8 cellular contexts compared by ENCODE assay signal in genomic region chrX:39445336-39445735, GRCh38.
DNase-seq lines count a peak whose midpoint lies in the region; ATAC-seq and TF ChIP-seq lines count a peak whose summit lies in the region.

No MANE protein-coding gene starts in this region.

- no peak overlapping the region for H3K9ac ChIP-seq in Loucy (ENCODE audit: low read depth, low read length, poor library complexity, severe bottlenecking)

- H3K27me3 Mint-ChIP-seq in CD4-positive, alpha-beta memory T cell = no peaks in the 10 kb centered on the region
- no peaks in the 10 kb centered on the region for H3K27me3 Mint-ChIP-seq in activated T-cell treated with anti-CD3 and anti-CD28 coated beads, Interleukin-2, amount 50 U/mL, for 4 hours (ENCODE audit: low read depth)

- H3K4me1 ChIP-seq in CD4-positive, alpha-beta memory T cell (ENCODE audit: insufficient read depth, low read length) = peaks cover 4% of the 10 kb centered on the region
- peaks cover 26% of the 10 kb centered on the region for H3K4me1 ChIP-seq in Loucy (ENCODE audit: insufficient read depth, low read length, poor library complexity, severe bottlenecking)
- H3K4me1 ChIP-seq in uterus = no peaks in the 10 kb centered on the region

- POLR2A ChIA-PET in CD4-positive, alpha-beta memory T cell (lab: Charles Lee; ENCODE audit: partially characterized antibody) = no interaction called here

- no peaks in the 10 kb centered on the region for H4K20me1 ChIP-seq in Loucy (ENCODE audit: insufficient read depth, low read length, poor library complexity, severe bottlenecking)

- no peaks in the 10 kb centered on the region for H3K9me3 ChIP-seq in CD4-positive, alpha-beta memory T cell (ENCODE audit: control insufficient read depth in 1 of 2, low read length in 2 of 2)
- H3K9me3 ChIP-seq in Loucy (ENCODE audit: insufficient read depth, low read depth, low read length) (no peaks in the 10 kb centered on the region), uterus (no peaks in the 10 kb centered on the region)

- no peaks in the 10 kb centered on the region for H3K36me3 ChIP-seq in CD4-positive, alpha-beta memory T cell (ENCODE audit: insufficient read depth, low read length)
- H3K36me3 ChIP-seq in Loucy (ENCODE audit: insufficient read depth, low read length) (no peaks in the 10 kb centered on the region), uterus (no peaks in the 10 kb centered on the region)

- H3K27me3 ChIP-seq in CD4-positive, alpha-beta memory T cell (ENCODE audit: insufficient read depth, low read length) = no peaks in the 10 kb centered on the region
- H3K27me3 ChIP-seq in Loucy (ENCODE audit: insufficient read depth, low read length, poor library complexity, severe bottlenecking) (no peaks in the 10 kb centered on the region), uterus (no peaks in the 10 kb centered on the region)

- H3F3A ChIP-seq in Loucy (ENCODE audit: low read depth) = no peaks in the 10 kb centered on the region

- H3K4me2 ChIP-seq in Loucy (ENCODE audit: low read depth, low read length, poor library complexity, severe bottlenecking) = no peak overlapping the region

- H3K79me2 ChIP-seq in Loucy (ENCODE audit: insufficient read depth, low read length) = no peaks in the 10 kb centered on the region

- peak; percentile 12 to 38 (median 18) for DNase-seq in CD4-positive, alpha-beta memory T cell
- peak; percentile 50 for DNase-seq in activated T-cell treated with anti-CD3 and anti-CD28 coated beads, Interleukin-2, amount 50 U/mL, for 4 hours
- DNase-seq in medulla oblongata (ENCODE audit: extremely low spot score) (peak; percentile 2), uterus (no peak), middle frontal gyrus (ENCODE audit: extremely low spot score, low spot score) (no peak)

- H3K4me1 Mint-ChIP-seq in CD4-positive, alpha-beta memory T cell = peaks cover 2 to 10% (median 8%) of the 10 kb centered on the region in 4 donors
- peaks cover 42% of the 10 kb centered on the region for H3K4me1 Mint-ChIP-seq in activated T-cell treated with anti-CD3 and anti-CD28 coated beads, Interleukin-2, amount 50 U/mL, for 4 hours (ENCODE audit: low read depth)

- no peaks in the 10 kb centered on the region for H3K9me2 ChIP-seq in Loucy (replicated peaks; ENCODE audit: low read depth, low read length)

- no peak overlapping the region for H3K4me3 ChIP-seq in CD4-positive, alpha-beta memory T cell (ENCODE audit: low read length in 2 of 2)
- H3K4me3 ChIP-seq in Loucy (ENCODE audit: low read length, poor library complexity, severe bottlenecking) (no peak overlapping the region), uterus (no peak overlapping the region)

- no peak for ATAC-seq in activated T-cell treated with anti-CD3 and anti-CD28 coated beads, Interleukin-2, amount 50 U/mL, for 4 hours
- ATAC-seq in HG03457 (IDR thresholded peaks at IDR 0.05; ENCODE audit: unreplicated experiment) (no peak), GM19324 (IDR thresholded peaks at IDR 0.05; ENCODE audit: low FRiP score, unreplicated experiment) (no peak)

- peaks cover 0 to 5% (median under 1%) of the 10 kb centered on the region in 8 donors for H3K9me3 Mint-ChIP-seq in CD4-positive, alpha-beta memory T cell
- H3K9me3 Mint-ChIP-seq in activated T-cell treated with anti-CD3 and anti-CD28 coated beads, Interleukin-2, amount 50 U/mL, for 4 hours = no peaks in the 10 kb centered on the region

- no peak overlapping the region for H3K4me3 Mint-ChIP-seq in CD4-positive, alpha-beta memory T cell
- no peak overlapping the region for H3K4me3 Mint-ChIP-seq in activated T-cell treated with anti-CD3 and anti-CD28 coated beads, Interleukin-2, amount 50 U/mL, for 4 hours

- no peak overlapping the region for H3K27ac Mint-ChIP-seq in CD4-positive, alpha-beta memory T cell

- no peak for TF ChIP-seq POLR2A in uterus (IDR thresholded peaks at IDR 0.05)

- H3K27ac ChIP-seq in CD4-positive, alpha-beta memory T cell (ENCODE audit: low read depth, low read length) = no peak overlapping the region
- no peak overlapping the region for H3K27ac ChIP-seq in uterus

- TF ChIP-seq CTCF in Loucy (conservative IDR thresholded peaks at IDR 0.05; ENCODE audit: low read length) (peak; percentile 66), uterus (IDR thresholded peaks at IDR 0.05) (no peak)

- intact Hi-C loops in CD4-positive, alpha-beta memory T cell (cut with micrococcal nuclease) = loop anchor here (1.0 to 10.0 kb wide), 3 partner anchors 111 to 283 kb away; no protein-coding TSS in a partner anchor
- intact Hi-C loops in uterus (cut with DNase I; ENCODE audit: low total_unique reads) = no loop called here

- H2AFZ ChIP-seq in Loucy (ENCODE audit: low read length) = no peak overlapping the region

- CTCF ChIA-PET in CD4-positive, alpha-beta memory T cell (lab: Charles Lee; ENCODE audit: partially characterized antibody) = interaction anchor here (0.9 to 2.9 kb wide), 2 partner anchors 118 to 184 kb away, joined by 3 to 16 read pairs; no protein-coding TSS in a partner anchor

- H3K36me3 Mint-ChIP-seq in CD4-positive, alpha-beta memory T cell = peaks cover 0 to 3% of the 10 kb centered on the region in 2 donors
- no peaks in the 10 kb centered on the region for H3K36me3 Mint-ChIP-seq in activated T-cell treated with anti-CD3 and anti-CD28 coated beads, Interleukin-2, amount 50 U/mL, for 4 hours (ENCODE audit: insufficient read depth)

Comparison
In these comparisons a context has a peak if more than half of its experiments do, and no peak if none do; other contexts are left out.
1. DNase-seq: peak in CD4-positive, alpha-beta memory T cell (5 of 5), activated T-cell treated with anti-CD3 and anti-CD28 coated beads, Interleukin-2, amount 50 U/mL, for 4 hours (single experiment) and medulla oblongata (single experiment); none in uterus (0 of 2) and middle frontal gyrus (single experiment).